ENCODE assay signal across 9 cellular contexts in genomic region chr11:78414321-78415051, GRCh38. TPM values are rescaled to one million over a fixed set of nuclear protein-coding genes. Genes with fewer than 3 reads are reported as not detected.
DNase-seq lines count a peak whose midpoint lies in the region; ATAC-seq and TF ChIP-seq lines count a peak whose summit lies in the region.
"Had no signal": no experiment of that assay in that cellular context is flagged by ENCODE, and none has a peak within 500 bp of the region (broad histone marks: within the 10 kb centered on the region; RNA-seq: fewer than 3 reads in every experiment).

No MANE protein-coding gene starts in this region.

- whole genome bisulfite sequencing in gastroesophageal sphincter (ENCODE audit: low coverage in 1 of 2), 2 donors = 81 to 93% methylated on average over 3 to 13 of the region's 14 CpGs

- no peak for TF ChIP-seq POLR2A in gastroesophageal sphincter (IDR thresholded peaks at IDR 0.05)
- no peak for TF ChIP-seq POLR2A in gastrocnemius medialis (IDR thresholded peaks at IDR 0.05)

- H3K36me3 ChIP-seq in right atrium auricular region (no peaks in the 10 kb centered on the region), gastroesophageal sphincter (no peaks in the 10 kb centered on the region), gastrocnemius medialis (no peaks in the 10 kb centered on the region)

- H3K9me3 ChIP-seq in right atrium auricular region = peaks cover 0 to 10% of the 10 kb centered on the region in 2 donors
- H3K9me3 ChIP-seq in gastroesophageal sphincter = peaks cover 0 to 12% (median 0%) of the 10 kb centered on the region in 3 donors
- no peaks in the 10 kb centered on the region for H3K9me3 ChIP-seq in gastrocnemius medialis

- TF ChIP-seq EP300 in gastroesophageal sphincter (IDR thresholded peaks at IDR 0.05) = no peak

- intact Hi-C loops in Right ventricle myocardium superior (cut with DNase I) (loop anchor here (5.0 to 10.0 kb wide), 3 partner anchors 150 to 252 kb away; no protein-coding TSS in a partner anchor), gastrocnemius medialis (cut with DNase I; ENCODE audit: low total_unique reads) (loop anchor here (5.0 kb wide), 3 partner anchors 148 to 422 kb away; partner anchors contain the start of genes ALG8 and INTS4)

- ATAC-seq in Right ventricle myocardium superior (ENCODE audit: poor library complexity) (no peak), gastroesophageal sphincter (no peak), HG03175 (IDR thresholded peaks at IDR 0.05; ENCODE audit: unreplicated experiment) (no peak), GM18868 (IDR thresholded peaks at IDR 0.05; ENCODE audit: unreplicated experiment) (no peak), gastrocnemius medialis (no peak)
- ATAC-seq: activated T-helper 17 cell treated with anti-CD3 and anti-CD28 coated beads, Interleukin-2, amount 50 U/mL, for 72 hours had no signal

- no peaks in the 10 kb centered on the region for H3K27me3 ChIP-seq in right atrium auricular region
- no peaks in the 10 kb centered on the region for H3K27me3 ChIP-seq in gastroesophageal sphincter
- no peaks in the 10 kb centered on the region for H3K27me3 ChIP-seq in gastrocnemius medialis

- no peak overlapping the region for H3K27ac ChIP-seq in right atrium auricular region
- peak overlapping the region in 1 of 4 donors; percentile 100 for H3K27ac ChIP-seq in gastroesophageal sphincter
- peak overlapping the region in 1 of 4 donors; percentile 96 for H3K27ac ChIP-seq in gastrocnemius medialis

- H3K4me3 ChIP-seq in right atrium auricular region = no peak overlapping the region
- H3K4me3 ChIP-seq in gastroesophageal sphincter = no peak overlapping the region
- no peak overlapping the region for H3K4me3 ChIP-seq in gastrocnemius medialis

- DNase-seq in right atrium auricular region (ENCODE audit: low spot score) = no peak
- no peak for DNase-seq in Right ventricle myocardium superior
- peak; percentile 48 for DNase-seq in RKO (ENCODE audit: low spot score)
- DNase-seq in gastrocnemius medialis = no peak
- DNase-seq in stimulated activated CD4-positive, alpha-beta T cell treated with anti-CD3 and anti-CD28 coated beads, Interleukin-4, amount 100 ng/mL, for 4 hours = no peak

- peak; percentile 49 to 71 for TF ChIP-seq CTCF in right atrium auricular region (IDR thresholded peaks at IDR 0.05)
- peak in 3 of 4 experiments; percentile 38 to 52 (median 49) for TF ChIP-seq CTCF in gastroesophageal sphincter (IDR thresholded peaks at IDR 0.05)
- TF ChIP-seq CTCF in gastrocnemius medialis (IDR thresholded peaks at IDR 0.05 in 4 of 5, conservative IDR thresholded peaks at IDR 0.05 in 1 of 5) = peak in 2 of 5 experiments; percentile 24 to 58

- H3K4me1 ChIP-seq in right atrium auricular region (peaks cover 0 to 18% of the 10 kb centered on the region in 2 donors), gastroesophageal sphincter (peaks cover 0 to 43% (median 14%) of the 10 kb centered on the region in 3 donors), gastrocnemius medialis (peaks cover 8% of the 10 kb centered on the region in 2 donors)

- in situ Hi-C loops in gastrocnemius medialis (cut with MboI; ENCODE audit: low sequenced_read_pairs in 4 of 4) = loop anchor here (5.0 to 25.0 kb wide), 4 partner anchors 148 to 277 kb away; partner anchors contain the start of gene ALG8 (in 1 of the 4)

RNA-seq across cellular contexts. Expression of gene GAB2, which starts 3.1 kb away (rescaled TPM):
- 10 to 100 TPM; 22.0 to 33.7 TPM for total RNA-seq in right atrium auricular region
- 14.9 TPM for total RNA-seq in Right ventricle myocardium superior
- 10 to 100 TPM; 26.3 to 84.8 (median 26.6) TPM for total RNA-seq in gastroesophageal sphincter
- 10 to 100 TPM in 3 of 4 donors, 1 to 10 TPM in 1; 4.9 to 68.0 (median 25.8) TPM for total RNA-seq in gastrocnemius medialis
